In the genomic region with DNA sequence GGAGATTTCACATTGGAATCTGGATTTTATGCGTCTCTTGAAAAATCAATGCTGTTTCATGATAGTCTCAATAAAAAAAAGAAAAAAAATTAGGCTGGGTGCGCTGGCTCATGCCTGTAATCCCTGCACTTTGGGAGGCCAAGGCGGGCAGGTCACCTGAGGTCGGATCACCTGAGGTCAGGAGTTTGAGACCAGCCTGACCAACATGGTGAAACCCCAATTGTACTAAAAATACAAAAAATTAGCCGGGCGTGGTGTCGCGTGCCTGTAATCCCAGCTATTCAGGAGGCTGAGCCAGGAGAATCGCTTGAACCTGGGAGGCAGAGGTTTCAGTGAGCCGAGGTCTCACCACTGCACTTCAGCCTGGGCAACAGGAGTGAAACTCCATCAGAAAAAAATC, we compare ENCODE assay signal across 1 cellular context.
TF ChIP-seq lines count a peak whose summit lies in the region.

No MANE protein-coding gene starts in this region.

TF ChIP-seq in HepG2, 621 proteins besides CTCF, POLR2A, EP300 and RAD21:
- TF ChIP-seq, protein P1, sequence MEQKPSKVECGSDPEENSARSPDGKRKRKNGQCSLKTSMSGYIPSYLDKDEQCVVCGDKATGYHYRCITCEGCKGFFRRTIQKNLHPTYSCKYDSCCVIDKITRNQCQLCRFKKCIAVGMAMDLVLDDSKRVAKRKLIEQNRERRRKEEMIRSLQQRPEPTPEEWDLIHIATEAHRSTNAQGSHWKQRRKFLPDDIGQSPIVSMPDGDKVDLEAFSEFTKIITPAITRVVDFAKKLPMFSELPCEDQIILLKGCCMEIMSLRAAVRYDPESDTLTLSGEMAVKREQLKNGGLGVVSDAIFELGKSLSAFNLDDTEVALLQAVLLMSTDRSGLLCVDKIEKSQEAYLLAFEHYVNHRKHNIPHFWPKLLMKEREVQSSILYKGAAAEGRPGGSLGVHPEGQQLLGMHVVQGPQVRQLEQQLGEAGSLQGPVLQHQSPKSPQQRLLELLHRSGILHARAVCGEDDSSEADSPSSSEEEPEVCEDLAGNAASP (CRISPR knock-in tag; IDR thresholded peaks at IDR 0.05; ENCODE audit: borderline replicate concordance), result 0 out of 2 replicates have a peak, but pooled peaks have one; percentile 9
